ENCODE assay signal across 1 cellular context in genomic region chr12:6771509-6772330, GRCh38.
TF ChIP-seq lines count a peak whose summit lies in the region.

No MANE protein-coding gene starts in this region.

TF ChIP-seq in H1, 55 proteins besides CTCF, POLR2A, EP300 and RAD21:
- no peak for TF ChIP-seq SUZ12 (IDR thresholded peaks at IDR 0.05; ENCODE audit: low read length)
- TF ChIP-seq SRF (IDR thresholded peaks at IDR 0.05; ENCODE audit: low read depth, low read length), result no peak
- TF ChIP-seq NANOG (IDR thresholded peaks at IDR 0.05; ENCODE audit: insufficient read depth, low read depth, low read length, poor library complexity, severe bottlenecking), result no peak
- TF ChIP-seq EZH2 (IDR thresholded peaks at IDR 0.05; ENCODE audit: low read depth, low read length, severe bottlenecking), result no peak
- TF ChIP-seq RNF2 (IDR thresholded peaks at IDR 0.05; ENCODE audit: borderline replicate concordance, low read depth, low read length, missing control alignments, poor library complexity, severe bottlenecking), result no peak
- TF ChIP-seq KDM5A (IDR thresholded peaks at IDR 0.05; ENCODE audit: low read length), result no peak
TF ChIP-seq in H1: peak in this region for 0.
